In genomic region chr9:114000671-114001409, GRCh38 we compare ENCODE assay signal across 16 cellular contexts.
DNase-seq lines count a peak whose midpoint lies in the region; ATAC-seq and TF ChIP-seq lines count a peak whose summit lies in the region.
"Had no signal": no experiment of that assay in that cellular context is flagged by ENCODE, and none has a peak within 500 bp of the region (broad histone marks: within the 10 kb centered on the region; RNA-seq: fewer than 3 reads in every experiment).

No MANE protein-coding gene starts in this region.

- intact Hi-C loops in head of caudate nucleus (cut with DNase I), result no loop called here

- peak; percentile 17 for DNase-seq in activated CD4-positive, CD25-positive, alpha-beta regulatory T cell treated with anti-CD3 and anti-CD28 coated beads, Interleukin-2, amount 50 U/mL, for 72 hours
- peak; percentile 8 for DNase-seq in RWPE2 (ENCODE audit: low spot score)
- peak in 36 of 42 donors; percentile 7 to 89 (median 58) for DNase-seq in head of caudate nucleus
- DNase-seq in putamen (ENCODE audit: low spot score), result peak; percentile 52
- DNase-seq in RPMI8226, result no peak
- DNase-seq in NCI-H748 (lab: John Stamatoyannopoulos, UW; ENCODE audit: unreplicated experiment), result no peak
- DNase-seq: activated B cell treated with CpG ODN at 0.5 μM for 24 hours; activated naive CD8-positive, alpha-beta T cell treated with anti-CD3 and anti-CD28 coated beads for 36 hours; CD4-positive, alpha-beta T cell; NCI-H1105 treated with DMSO at 0.1 percent for 48 hours; stimulated activated naive CD8-positive, alpha-beta T cell treated with anti-CD3 and anti-CD28 coated beads, Interleukin-15, amount 100 ng/mL, for 72 hours had no signal

- no peaks in the 10 kb centered on the region for H3K4me1 ChIP-seq in RWPE2 (ENCODE audit: insufficient read depth, poor library complexity, severe bottlenecking)
- H3K4me1 ChIP-seq: breast epithelium had no signal

- TF ChIP-seq CTCF in RWPE2 (IDR thresholded peaks at IDR 0.05; ENCODE audit: poor library complexity, severe bottlenecking), result no peak

- no peak for ATAC-seq in activated CD4-positive, CD25-positive, alpha-beta regulatory T cell treated with anti-CD3 and anti-CD28 coated beads, Interleukin-2, amount 50 U/mL, for 24 hours
- ATAC-seq in RWPE2 (ENCODE audit: low read depth) (no peak), HG02870 (IDR thresholded peaks at IDR 0.05; ENCODE audit: unreplicated experiment) (no peak)
- ATAC-seq: stimulated activated naive CD8-positive, alpha-beta T cell treated with anti-CD3 and anti-CD28 coated beads, Interleukin-15, amount 100 ng/mL, for 72 hours had no signal

- H3K9me3 ChIP-seq in RWPE2 (ENCODE audit: severe bottlenecking), result no peaks in the 10 kb centered on the region
- H3K9me3 ChIP-seq: breast epithelium, uterus had no signal

- no peak overlapping the region for H3K4me3 ChIP-seq in RWPE2 (ENCODE audit: severe bottlenecking)
- H3K4me3 ChIP-seq: breast epithelium, uterus had no signal

- H3K36me3 ChIP-seq in RWPE2 (ENCODE audit: low read depth), result 0 out of 2 replicates have a peak, but pooled peaks cover 4% of the 10 kb centered on the region
- H3K36me3 ChIP-seq: breast epithelium, uterus had no signal

- no peak overlapping the region for H3K27ac ChIP-seq in RWPE2 (ENCODE audit: poor library complexity, severe bottlenecking)
- H3K27ac ChIP-seq: breast epithelium, KMS-11, uterus had no signal

- H3K27me3 ChIP-seq in RWPE2 (ENCODE audit: insufficient read depth, poor library complexity, severe bottlenecking), result no peaks in the 10 kb centered on the region
- H3K27me3 ChIP-seq: breast epithelium, uterus had no signal

Comparison
In these comparisons a context has a peak if more than half of its experiments do, and no peak if none do; other contexts are left out.
1. DNase-seq: peak in activated CD4-positive, CD25-positive, alpha-beta regulatory T cell treated with anti-CD3 and anti-CD28 coated beads, Interleukin-2, amount 50 U/mL, for 72 hours (single experiment), RWPE2 (single experiment), head of caudate nucleus (36 of 42) and putamen (single experiment); none in RPMI8226 (single experiment) and NCI-H748 (single experiment).